8 cellular contexts compared by ENCODE assay signal in genomic region chr15:85691350-85692240, GRCh38.
A peak's percentile ranks its signal among the peaks of the same experiment; 100 is the strongest.
DNase-seq lines count a peak whose midpoint lies in the region; ATAC-seq and TF ChIP-seq lines count a peak whose summit lies in the region.

No MANE protein-coding gene starts in this region.

- peaks cover 15% of the 10 kb centered on the region for H3K36me3 ChIP-seq in mammary epithelial cell (ENCODE audit: insufficient read depth, low read length)
- H3K36me3 ChIP-seq in spleen: peaks cover 0 to 65% (median 33%) of the 10 kb centered on the region in 6 donors

- no peaks in the 10 kb centered on the region for H3K27me3 Mint-ChIP-seq in MCF 10A (ENCODE audit: insufficient read depth, unreplicated experiment)

- no peaks in the 10 kb centered on the region for H3K4me1 ChIP-seq in mammary epithelial cell (ENCODE audit: insufficient read depth, low read length)
- peaks cover 32 to 100% (median 77%) of the 10 kb centered on the region in 6 donors for H3K4me1 ChIP-seq in spleen

- H3K27me3 ChIP-seq in mammary epithelial cell (ENCODE audit: insufficient read depth, low read length) (no peaks in the 10 kb centered on the region), spleen (replicated peaks in 1 of 7) (no peaks in the 10 kb centered on the region)

- BruUV-seq in MCF 10A (replicated peaks; lab: Mats Ljungman, UMichigan): no TSS peak
- BruUV-seq in mammary epithelial cell (replicated peaks; lab: Mats Ljungman, UMichigan): no TSS peak

- WGBS in mammary epithelial cell (ENCODE audit: low coverage, missing lambda C conversion rate): 100% methylated on average over 6 of the region's 6 CpGs
- whole genome bisulfite sequencing in spleen, 5 donors: 14 to 30% (median 21%) methylated on average over 6 of the region's 6 CpGs

- intact Hi-C loops in MCF 10A (cut with micrococcal nuclease): no loop called here
- intact Hi-C loops in mammary epithelial cell (cut with micrococcal nuclease): no loop called here
- intact Hi-C loops in spleen (cut with DNase I; ENCODE audit: low total_unique reads): no loop called here

- CTCF ChIA-PET in MCF 10A (lab: Yijun Ruan, JAX): interaction anchor here (0.7 kb wide), 1 partner anchor 206 kb away, joined by 5 read pairs; no protein-coding TSS in a partner anchor
- CTCF ChIA-PET in mammary epithelial cell (lab: Charles Lee; ENCODE audit: low non-redundant PET): no interaction called here

- peaks cover 66% of the 10 kb centered on the region for H3K36me3 Mint-ChIP-seq in MCF 10A (ENCODE audit: insufficient read depth, unreplicated experiment)
- H3K36me3 Mint-ChIP-seq in activated naive CD4-positive, alpha-beta T cell treated with anti-CD3 and anti-CD28 coated beads, Interleukin-2, amount 50 U/mL, for 72 hours: peaks cover 16 to 41% of the 10 kb centered on the region in 2 donors

- ATAC-seq in HG03066 (IDR thresholded peaks at IDR 0.05; ENCODE audit: low read depth, unreplicated experiment): peak; percentile 33
- ATAC-seq in activated naive CD4-positive, alpha-beta T cell treated with anti-CD3 and anti-CD28 coated beads, Interleukin-2, amount 50 U/mL, for 72 hours: peak; percentile 52 to 66

- H3K9me3 ChIP-seq in mammary epithelial cell (replicated peaks; ENCODE audit: insufficient read depth, low read length) (no peaks in the 10 kb centered on the region), spleen (no peaks in the 10 kb centered on the region)

- no peaks in the 10 kb centered on the region for H3K4me1 Mint-ChIP-seq in MCF 10A (ENCODE audit: insufficient read depth, unreplicated experiment)

- in situ Hi-C loops in mammary epithelial cell (cut with MboI; ENCODE audit: low sequenced_read_pairs in 2 of 2): no loop called here

- no peak for DNase-seq in MCF 10A (ENCODE audit: unreplicated experiment)
- no peak for DNase-seq in mammary epithelial cell
- peak; percentile 38 to 78 for DNase-seq in activated naive CD4-positive, alpha-beta T cell treated with anti-CD3 and anti-CD28 coated beads, Interleukin-2, amount 50 U/mL, for 72 hours (ENCODE audit: low spot score in 2 of 2)
- peak; percentile 79 for DNase-seq in spleen
- no peak for DNase-seq in COLO668 (lab: John Stamatoyannopoulos, UW; ENCODE audit: unreplicated experiment)
- DNase-seq in SK-N-DZ (ENCODE audit: low spot score): no peak
- no peak for DNase-seq in GDM1 (lab: John Stamatoyannopoulos, UW)

- dilution Hi-C loops in mammary epithelial cell (cut with HindIII; ENCODE audit: low sequenced_read_pairs): no loop called here

- H3K27ac Mint-ChIP-seq in MCF 10A (ENCODE audit: low read depth, unreplicated experiment): peak overlapping the region; percentile 18
- H3K27ac Mint-ChIP-seq in activated naive CD4-positive, alpha-beta T cell treated with anti-CD3 and anti-CD28 coated beads, Interleukin-2, amount 50 U/mL, for 72 hours: peak overlapping the region; percentile 98 to 100

- no peak overlapping the region for H3K9ac ChIP-seq in mammary epithelial cell (ENCODE audit: insufficient read depth, low read length)

- TF ChIP-seq CTCF in MCF 10A (IDR thresholded peaks at IDR 0.05; ENCODE audit: unreplicated experiment) (no peak), mammary epithelial cell (conservative IDR thresholded peaks at IDR 0.05 in 1 of 2, IDR thresholded peaks at IDR 0.05 in 1 of 2; ENCODE audit: extremely low read depth in 1 of 2, insufficient read depth in 1 of 2, low read depth in 1 of 2, low read length in 2 of 2) (no peak), spleen (IDR thresholded peaks at IDR 0.05 in 8 of 11, conservative IDR thresholded peaks at IDR 0.05 in 3 of 11) (no peak)

- H4K20me1 ChIP-seq in mammary epithelial cell (ENCODE audit: insufficient read depth, low read length): no peaks in the 10 kb centered on the region

- no peak overlapping the region for H3K4me2 ChIP-seq in mammary epithelial cell (ENCODE audit: insufficient read depth, low read depth, low read length)

- H3K27ac ChIP-seq in mammary epithelial cell (ENCODE audit: insufficient read depth, low read depth, low read length): no peak overlapping the region
- peak overlapping the region; percentile 79 to 91 (median 87) for H3K27ac ChIP-seq in spleen

- POLR2A ChIA-PET in MCF 10A (lab: Yijun Ruan, JAX): interaction anchor here (1.3 kb wide), 1 partner anchor 9 kb away, joined by 3 read pairs; no protein-coding TSS in a partner anchor

- H3K9me3 Mint-ChIP-seq in MCF 10A (ENCODE audit: unreplicated experiment): no peaks in the 10 kb centered on the region
- no peaks in the 10 kb centered on the region for H3K9me3 Mint-ChIP-seq in activated naive CD4-positive, alpha-beta T cell treated with anti-CD3 and anti-CD28 coated beads, Interleukin-2, amount 50 U/mL, for 72 hours

- H3K4me3 ChIP-seq in mammary epithelial cell (replicated peaks in 1 of 3; ENCODE audit: insufficient read depth in 1 of 3, low read depth in 2 of 3, low read length in 3 of 3): no peak overlapping the region
- H3K4me3 ChIP-seq in spleen: peak overlapping the region; percentile 2 to 75 (median 46)

- TF ChIP-seq POLR2A in spleen (IDR thresholded peaks at IDR 0.05): no peak

- no peak overlapping the region for H3K4me3 Mint-ChIP-seq in MCF 10A (ENCODE audit: unreplicated experiment)

- H2AFZ ChIP-seq in mammary epithelial cell (ENCODE audit: low read depth, low read length): no peak overlapping the region

- H3K79me2 ChIP-seq in mammary epithelial cell (ENCODE audit: insufficient read depth, low read length): no peaks in the 10 kb centered on the region

Comparison
In these comparisons a context has a peak if more than half of its experiments do, and no peak if none do; other contexts are left out.
1. DNase-seq: peak in activated naive CD4-positive, alpha-beta T cell treated with anti-CD3 and anti-CD28 coated beads, Interleukin-2, amount 50 U/mL, for 72 hours (2 of 2) and spleen (single experiment); none in MCF 10A (single experiment), mammary epithelial cell (single experiment), COLO668 (single experiment), SK-N-DZ (single experiment) and GDM1 (single experiment).
2. H3K4me3 ChIP-seq: peak in spleen (8 of 8); none in mammary epithelial cell (0 of 3).